ENCODE assay signal across 18 cellular contexts in genomic region chr11:72314600-72315386, GRCh38.
"Had no signal": no experiment of that assay in that cellular context is flagged by ENCODE, and none has a peak within 500 bp of the region (broad histone marks: within the 10 kb centered on the region; RNA-seq: fewer than 3 reads in every experiment).

No MANE protein-coding gene starts in this region.

- ATAC-seq: activated T-helper 17 cell treated with anti-CD3 and anti-CD28 coated beads, Interleukin-2, amount 50 U/mL, for 72 hours; left ventricle myocardium superior; natural killer cell treated with Interleukin-12 subunit alpha and Interleukin-12 subunit beta and Interleukin-15 and Interleukin-18, amount 100 ng/mL, for 72 hours; right cardiac atrium; stimulated activated naive CD8-positive, alpha-beta T cell treated with anti-CD3 and anti-CD28 coated beads, Interleukin-15, Interleukin-2, amounts not matched to agents 100 U/mL and 50 U/mL, for 24 hours had no signal

- H3K27me3 ChIP-seq: tibial nerve had no signal

- H3K9me3 ChIP-seq: tibial nerve had no signal

- H3K9me3 Mint-ChIP-seq: activated T-cell treated with anti-CD3 and anti-CD28 coated beads, Interleukin-2, amount 50 U/mL, for 24 hours; activated T-helper 17 cell treated with anti-CD3 and anti-CD28 coated beads, Interleukin-2, amount 50 U/mL, for 72 hours; natural killer cell treated with Interleukin-12 subunit alpha and Interleukin-12 subunit beta and Interleukin-15 and Interleukin-18, amount 100 ng/mL, for 72 hours; T-helper 1 cell treated with Interleukin-12 subunit alpha and Interleukin-12 subunit beta and Interleukin-4 antibody, amounts not matched to agents 30 μg/mL and 1 μg/mL, for 36 hours had no signal

- H3K4me3 Mint-ChIP-seq: activated T-cell treated with anti-CD3 and anti-CD28 coated beads, Interleukin-2, amount 50 U/mL, for 24 hours; activated T-helper 17 cell treated with anti-CD3 and anti-CD28 coated beads, Interleukin-2, amount 50 U/mL, for 72 hours; natural killer cell treated with Interleukin-12 subunit alpha and Interleukin-12 subunit beta and Interleukin-15 and Interleukin-18, amount 100 ng/mL, for 72 hours; T-helper 1 cell treated with Interleukin-12 subunit alpha and Interleukin-12 subunit beta and Interleukin-4 antibody, amounts not matched to agents 30 μg/mL and 1 μg/mL, for 36 hours had no signal

- H3K9ac ChIP-seq: parathyroid adenoma had no signal

- H3K4me1 Mint-ChIP-seq: activated T-helper 17 cell treated with anti-CD3 and anti-CD28 coated beads, Interleukin-2, amount 50 U/mL, for 72 hours had no signal

- H3K27ac ChIP-seq: parathyroid adenoma, tibial nerve had no signal

- H3K27ac Mint-ChIP-seq: activated T-cell treated with anti-CD3 and anti-CD28 coated beads, Interleukin-2, amount 50 U/mL, for 24 hours; activated T-helper 17 cell treated with anti-CD3 and anti-CD28 coated beads, Interleukin-2, amount 50 U/mL, for 72 hours; natural killer cell treated with Interleukin-12 subunit alpha and Interleukin-12 subunit beta and Interleukin-15 and Interleukin-18, amount 100 ng/mL, for 72 hours; T-helper 1 cell treated with Interleukin-12 subunit alpha and Interleukin-12 subunit beta and Interleukin-4 antibody, amounts not matched to agents 30 μg/mL and 1 μg/mL, for 36 hours had no signal

- H3K27me3 Mint-ChIP-seq: activated T-cell treated with anti-CD3 and anti-CD28 coated beads, Interleukin-2, amount 50 U/mL, for 24 hours; activated T-helper 17 cell treated with anti-CD3 and anti-CD28 coated beads, Interleukin-2, amount 50 U/mL, for 72 hours; natural killer cell treated with Interleukin-12 subunit alpha and Interleukin-12 subunit beta and Interleukin-15 and Interleukin-18, amount 100 ng/mL, for 72 hours had no signal

- H3K4me1 ChIP-seq: parathyroid adenoma had no signal

- DNase-seq: activated CD4-positive, alpha-beta T cell treated with anti-CD3 and anti-CD28 coated beads for 48 hours; activated CD8-positive, alpha-beta memory T cell treated with anti-CD3 and anti-CD28 coated beads for 24 hours; activated CD8-positive, alpha-beta memory T cell treated with anti-CD3 and anti-CD28 coated beads, Interleukin-2, amount 50 U/mL, for 4 hours; activated naive CD4-positive, alpha-beta T cell; activated T-cell treated with anti-CD3 and anti-CD28 coated beads, Interleukin-2, amount 50 U/mL, for 24 hours; left ventricle myocardium superior; mammary epithelial cell; midbrain; nucleus accumbens; right cardiac atrium; stimulated activated CD4-positive, alpha-beta T cell treated with anti-CD3 and anti-CD28 coated beads, Interleukin-12 subunit alpha, Interleukin-12 subunit beta, amount 100 ng/mL, for 4 hours; stimulated activated CD4-positive, alpha-beta T cell treated with anti-CD3 and anti-CD28 coated beads, Interleukin-4, amount 100 ng/mL, for 4 hours; stimulated activated naive CD8-positive, alpha-beta T cell treated with anti-CD3 and anti-CD28 coated beads, Interleukin-15, Interleukin-2, amounts not matched to agents 100 U/mL and 50 U/mL, for 24 hours had no signal

- H3K4me3 ChIP-seq: tibial nerve had no signal
